ENCODE assay signal across 1 cellular context in genomic region chr14:89720741-89721315, GRCh38.
TF ChIP-seq lines count a peak whose summit lies in the region.

No MANE protein-coding gene starts in this region.

TF ChIP-seq in GM23338, 12 proteins besides CTCF, POLR2A, EP300 and RAD21 (continued from another document):
- TF ChIP-seq STAT1 (IDR thresholded peaks at IDR 0.05; ENCODE audit: unreplicated experiment) (no peak), JUNB (IDR thresholded peaks at IDR 0.05; ENCODE audit: unreplicated experiment) (no peak)
- TF ChIP-seq, protein P1, sequence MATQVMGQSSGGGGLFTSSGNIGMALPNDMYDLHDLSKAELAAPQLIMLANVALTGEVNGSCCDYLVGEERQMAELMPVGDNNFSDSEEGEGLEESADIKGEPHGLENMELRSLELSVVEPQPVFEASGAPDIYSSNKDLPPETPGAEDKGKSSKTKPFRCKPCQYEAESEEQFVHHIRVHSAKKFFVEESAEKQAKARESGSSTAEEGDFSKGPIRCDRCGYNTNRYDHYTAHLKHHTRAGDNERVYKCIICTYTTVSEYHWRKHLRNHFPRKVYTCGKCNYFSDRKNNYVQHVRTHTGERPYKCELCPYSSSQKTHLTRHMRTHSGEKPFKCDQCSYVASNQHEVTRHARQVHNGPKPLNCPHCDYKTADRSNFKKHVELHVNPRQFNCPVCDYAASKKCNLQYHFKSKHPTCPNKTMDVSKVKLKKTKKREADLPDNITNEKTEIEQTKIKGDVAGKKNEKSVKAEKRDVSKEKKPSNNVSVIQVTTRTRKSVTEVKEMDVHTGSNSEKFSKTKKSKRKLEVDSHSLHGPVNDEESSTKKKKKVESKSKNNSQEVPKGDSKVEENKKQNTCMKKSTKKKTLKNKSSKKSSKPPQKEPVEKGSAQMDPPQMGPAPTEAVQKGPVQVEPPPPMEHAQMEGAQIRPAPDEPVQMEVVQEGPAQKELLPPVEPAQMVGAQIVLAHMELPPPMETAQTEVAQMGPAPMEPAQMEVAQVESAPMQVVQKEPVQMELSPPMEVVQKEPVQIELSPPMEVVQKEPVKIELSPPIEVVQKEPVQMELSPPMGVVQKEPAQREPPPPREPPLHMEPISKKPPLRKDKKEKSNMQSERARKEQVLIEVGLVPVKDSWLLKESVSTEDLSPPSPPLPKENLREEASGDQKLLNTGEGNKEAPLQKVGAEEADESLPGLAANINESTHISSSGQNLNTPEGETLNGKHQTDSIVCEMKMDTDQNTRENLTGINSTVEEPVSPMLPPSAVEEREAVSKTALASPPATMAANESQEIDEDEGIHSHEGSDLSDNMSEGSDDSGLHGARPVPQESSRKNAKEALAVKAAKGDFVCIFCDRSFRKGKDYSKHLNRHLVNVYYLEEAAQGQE (IDR thresholded peaks at IDR 0.05; ENCODE audit: unreplicated experiment), result no peak
TF ChIP-seq in GM23338: peak in this region for 0.
